In genomic region chr4:176001171-176002006, GRCh38 we compare ENCODE assay signal across 8 cellular contexts.
A peak's percentile ranks its signal among the peaks of the same experiment; 100 is the strongest.
DNase-seq lines count a peak whose midpoint lies in the region; ATAC-seq and TF ChIP-seq lines count a peak whose summit lies in the region.

No MANE protein-coding gene starts in this region.

- no peaks in the 10 kb centered on the region for H3K36me3 ChIP-seq in osteoblast (ENCODE audit: insufficient read depth, low read length)

- peak overlapping the region; percentile 73 for H3K4me2 ChIP-seq in osteoblast (ENCODE audit: insufficient read depth, low read length)

- no peaks in the 10 kb centered on the region for H3K9me3 ChIP-seq in osteoblast (ENCODE audit: low read depth, low read length)

- peaks cover 3% of the 10 kb centered on the region for H3K4me1 ChIP-seq in osteoblast (ENCODE audit: insufficient read depth, low read length)

- peak overlapping the region; percentile 77 for H2AFZ ChIP-seq in osteoblast (ENCODE audit: low read length)

- ATAC-seq in HG03457 (IDR thresholded peaks at IDR 0.05; ENCODE audit: unreplicated experiment) (no peak), GM18858 (IDR thresholded peaks at IDR 0.05; ENCODE audit: unreplicated experiment) (no peak)

- TF ChIP-seq CTCF in osteoblast (IDR thresholded peaks at IDR 0.05; ENCODE audit: extremely low read depth, low read depth, low read length): no peak

- no peak overlapping the region for H3K27ac ChIP-seq in osteoblast (ENCODE audit: low read depth, low read length)

- peaks cover 10% of the 10 kb centered on the region for H3K27me3 ChIP-seq in osteoblast (ENCODE audit: insufficient read depth, low read length)

- H3K79me2 ChIP-seq in osteoblast (ENCODE audit: insufficient read depth, low read length): no peaks in the 10 kb centered on the region

- intact Hi-C loops in head of caudate nucleus (cut with DNase I): no loop called here

- H4K20me1 ChIP-seq in osteoblast (ENCODE audit: insufficient read depth, low read length): no peaks in the 10 kb centered on the region

- peak; percentile 60 for DNase-seq in DMS53 (lab: John Stamatoyannopoulos, UW)
- no peak for DNase-seq in DMS53 treated with DMSO at 0.1 percent for 48 hours (lab: John Stamatoyannopoulos, UW; ENCODE audit: unreplicated experiment)
- DNase-seq in T1000 (lab: John Stamatoyannopoulos, UW): peak; percentile 10
- DNase-seq in head of caudate nucleus: peak; percentile 33 to 85 (median 68)
- peak; percentile 66 for DNase-seq in osteoblast (ENCODE audit: insufficient read length, low spot score, missing footprints)
- DNase-seq in NCI-H2196 treated with DMSO at 0.1 percent for 48 hours (lab: John Stamatoyannopoulos, UW; ENCODE audit: unreplicated experiment): no peak

- H3K4me3 ChIP-seq in osteoblast (ENCODE audit: insufficient read depth, low read length): peak overlapping the region; percentile 60

Comparison
In these comparisons a context has a peak if more than half of its experiments do, and no peak if none do; other contexts are left out.
1. DNase-seq: peak in DMS53 (single experiment), T1000 (single experiment), head of caudate nucleus (42 of 42) and osteoblast (single experiment); none in DMS53 treated with DMSO at 0.1 percent for 48 hours (single experiment) and NCI-H2196 treated with DMSO at 0.1 percent for 48 hours (single experiment).